In the genomic region with DNA sequence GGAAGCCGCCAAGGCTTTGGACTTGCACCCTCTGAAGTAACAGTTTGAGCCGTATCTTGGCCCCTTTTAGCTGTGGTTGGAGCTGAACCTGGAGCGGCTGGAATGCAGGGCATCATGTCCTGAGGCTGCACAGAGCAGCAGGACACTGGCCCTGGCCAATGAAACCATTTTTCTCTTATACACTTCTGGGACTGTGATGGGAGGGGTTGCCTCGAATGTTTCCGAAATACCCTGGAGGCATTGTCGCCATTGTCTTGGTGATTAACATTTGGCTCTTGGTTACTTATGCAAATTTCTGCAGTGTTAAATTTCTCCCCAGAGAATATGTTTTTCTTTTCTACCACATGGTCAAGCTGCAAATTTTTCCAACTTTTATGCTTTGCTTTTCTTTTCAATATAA, we compare ENCODE assay signal across 14 cellular contexts.
A peak's percentile ranks its signal among the peaks of the same experiment; 100 is the strongest.
DNase-seq lines count a peak whose midpoint lies in the region; ATAC-seq and TF ChIP-seq lines count a peak whose summit lies in the region.
"Had no signal": no experiment of that assay in that cellular context is flagged by ENCODE, and none has a peak within 500 bp of the region (broad histone marks: within the 10 kb centered on the region; RNA-seq: fewer than 3 reads in every experiment).

No MANE protein-coding gene starts in this region.

- H3K9me3 ChIP-seq in HAP-1 (no peaks in the 10 kb centered on the region), trophoblast cell (ENCODE audit: insufficient read depth, low read depth, low read length) (no peaks in the 10 kb centered on the region), neural progenitor cell (ENCODE audit: low read depth) (no peaks in the 10 kb centered on the region)

- peaks cover 5% of the 10 kb centered on the region for H3K9me3 Mint-ChIP-seq in neural progenitor cell
- H3K9me3 Mint-ChIP-seq in activated T-helper 2 cell treated with anti-CD3 and anti-CD28 coated beads, Interferon-gamma antibody, Interleukin-2, Interleukin-4, amounts not matched to agents 10 μg/mL and 5 μg/mL and 100 μg/mL, durations not matched to agents 14 hours and 24 hours and 36 hours: peaks cover 10% of the 10 kb centered on the region

- H3K27ac Mint-ChIP-seq in neural progenitor cell: no peak overlapping the region
- no peak overlapping the region for H3K27ac Mint-ChIP-seq in activated T-helper 2 cell treated with anti-CD3 and anti-CD28 coated beads, Interferon-gamma antibody, Interleukin-2, Interleukin-4, amounts not matched to agents 10 μg/mL and 5 μg/mL and 100 μg/mL, durations not matched to agents 14 hours and 24 hours and 36 hours
- H3K27ac Mint-ChIP-seq: CD4-positive, alpha-beta memory T cell had no signal

- H4K91ac ChIP-seq in trophoblast cell (ENCODE audit: low read depth, low read length): no peak overlapping the region

- H3K27me3 Mint-ChIP-seq in neural progenitor cell (ENCODE audit: insufficient read depth, low read depth): no peaks in the 10 kb centered on the region
- H3K27me3 Mint-ChIP-seq in activated T-helper 2 cell treated with anti-CD3 and anti-CD28 coated beads, Interferon-gamma antibody, Interleukin-2, Interleukin-4, amounts not matched to agents 10 μg/mL and 5 μg/mL and 100 μg/mL, durations not matched to agents 14 hours and 24 hours and 36 hours (ENCODE audit: low read depth): no peaks in the 10 kb centered on the region
- H3K27me3 Mint-ChIP-seq: CD4-positive, alpha-beta memory T cell had no signal

- H2BK120ac ChIP-seq in trophoblast cell (ENCODE audit: insufficient read depth, low read length, poor library complexity): no peak overlapping the region

- intact Hi-C loops in activated T-helper 2 cell treated with anti-CD3 and anti-CD28 coated beads, Interferon-gamma antibody, Interleukin-2, Interleukin-4, amounts not matched to agents 10 μg/mL and 5 μg/mL and 100 μg/mL, durations not matched to agents 14 hours and 24 hours and 36 hours (cut with micrococcal nuclease): no loop called here

- H3K9ac ChIP-seq in trophoblast cell (ENCODE audit: low read length) (no peak overlapping the region), neural progenitor cell (no peak overlapping the region)

- no peak overlapping the region for H3K4ac ChIP-seq in trophoblast cell (ENCODE audit: low read depth, low read length)

- no peak overlapping the region for H3K4me3 Mint-ChIP-seq in neural progenitor cell
- no peak overlapping the region for H3K4me3 Mint-ChIP-seq in activated T-helper 2 cell treated with anti-CD3 and anti-CD28 coated beads, Interferon-gamma antibody, Interleukin-2, Interleukin-4, amounts not matched to agents 10 μg/mL and 5 μg/mL and 100 μg/mL, durations not matched to agents 14 hours and 24 hours and 36 hours (ENCODE audit: low read depth)
- H3K4me3 Mint-ChIP-seq: CD4-positive, alpha-beta memory T cell had no signal

- DNase-seq in HAP-1 (ENCODE audit: low spot score in 2 of 2): peak; percentile 73 to 85
- DNase-seq in M059J (ENCODE audit: low read depth): peak; percentile 29
- no peak for DNase-seq in trophoblast cell
- no peak for DNase-seq in neural progenitor cell (ENCODE audit: low spot score)
- DNase-seq in activated T-helper 2 cell treated with anti-CD3 and anti-CD28 coated beads, Interferon-gamma antibody, Interleukin-2, Interleukin-4, amounts not matched to agents 10 μg/mL and 5 μg/mL and 100 μg/mL, durations not matched to agents 14 hours and 24 hours and 36 hours (ENCODE audit: low spot score): no peak
- DNase-seq: C1 segment of cervical spinal cord; Calu3; CD4-positive, alpha-beta memory T cell; COR-L47; DMS53; DMS79 treated with DMSO at 0.1 percent for 48 hours; H7 had no signal

- H2BK12ac ChIP-seq in trophoblast cell (ENCODE audit: low read length): no peak overlapping the region

- no peak overlapping the region for H4K8ac ChIP-seq in trophoblast cell (ENCODE audit: low read depth, low read length)

- no peaks in the 10 kb centered on the region for H3K36me3 ChIP-seq in HAP-1 (replicated peaks)
- H3K36me3 ChIP-seq in trophoblast cell (ENCODE audit: control insufficient read depth in 1 of 2, insufficient read depth in 2 of 2, low read length in 2 of 2): no peaks in the 10 kb centered on the region
- no peaks in the 10 kb centered on the region for H3K36me3 ChIP-seq in neural progenitor cell

- no peak overlapping the region for H2AK5ac ChIP-seq in trophoblast cell (ENCODE audit: low read length)

- no peak overlapping the region for H3K23ac ChIP-seq in trophoblast cell (ENCODE audit: low read length)

- no peaks in the 10 kb centered on the region for H3F3A ChIP-seq in neural progenitor cell (ENCODE audit: low read depth)

- no CpG with 5 or more reads among the region's 6 CpGs for WGBS in trophoblast cell (ENCODE audit: extremely low coverage, insufficient coverage, insufficient read length)

- no peaks in the 10 kb centered on the region for H3K79me2 ChIP-seq in trophoblast cell (ENCODE audit: control insufficient read depth, insufficient read depth, low read length, poor library complexity)
- H3K79me2 ChIP-seq in neural progenitor cell (ENCODE audit: low read depth): no peaks in the 10 kb centered on the region

- no peak overlapping the region for H3K18ac ChIP-seq in trophoblast cell (ENCODE audit: low read length)

- no peaks in the 10 kb centered on the region for H3K79me1 ChIP-seq in trophoblast cell (ENCODE audit: low read length)

- H2BK5ac ChIP-seq in trophoblast cell (ENCODE audit: low read depth, low read length, poor library complexity): no peak overlapping the region

- no peak for ATAC-seq in GM19328 (IDR thresholded peaks at IDR 0.05; ENCODE audit: unreplicated experiment)
- ATAC-seq: HCT116 had no signal

- H3K4me1 Mint-ChIP-seq in neural progenitor cell: peaks cover 7% of the 10 kb centered on the region
- no peaks in the 10 kb centered on the region for H3K4me1 Mint-ChIP-seq in activated T-helper 2 cell treated with anti-CD3 and anti-CD28 coated beads, Interferon-gamma antibody, Interleukin-2, Interleukin-4, amounts not matched to agents 10 μg/mL and 5 μg/mL and 100 μg/mL, durations not matched to agents 14 hours and 24 hours and 36 hours (ENCODE audit: low read depth)
- H3K4me1 Mint-ChIP-seq: CD4-positive, alpha-beta memory T cell had no signal

- H3K27ac ChIP-seq in trophoblast cell (ENCODE audit: low read depth, low read length) (no peak overlapping the region), neural progenitor cell (no peak overlapping the region)

- no peak overlapping the region for H3K4me3 ChIP-seq in HAP-1
- H3K4me3 ChIP-seq in trophoblast cell (ENCODE audit: low read depth, low read length): no peak overlapping the region
- H3K4me3 ChIP-seq in neural progenitor cell: no peak overlapping the region

- no peaks in the 10 kb centered on the region for H3K36me3 Mint-ChIP-seq in neural progenitor cell
- no peaks in the 10 kb centered on the region for H3K36me3 Mint-ChIP-seq in activated T-helper 2 cell treated with anti-CD3 and anti-CD28 coated beads, Interferon-gamma antibody, Interleukin-2, Interleukin-4, amounts not matched to agents 10 μg/mL and 5 μg/mL and 100 μg/mL, durations not matched to agents 14 hours and 24 hours and 36 hours (ENCODE audit: low read depth)
- H3K36me3 Mint-ChIP-seq: CD4-positive, alpha-beta memory T cell had no signal

- H2AFZ ChIP-seq in trophoblast cell (ENCODE audit: insufficient read depth, low read length, poor library complexity): no peak overlapping the region
- H2AFZ ChIP-seq in neural progenitor cell (replicated peaks): no peak overlapping the region

- H4K20me1 ChIP-seq in neural progenitor cell (ENCODE audit: low read depth): no peaks in the 10 kb centered on the region

- in situ Hi-C loops in HAP-1 (cut with MboI; ENCODE audit: low sequenced_read_pairs): no loop called here

- peak overlapping the region; percentile 30 for H4K12ac ChIP-seq in trophoblast cell (ENCODE audit: low read depth, low read length)

- H3K14ac ChIP-seq in trophoblast cell (ENCODE audit: low read length): no peak overlapping the region

- H3K27me3 ChIP-seq in HAP-1 (ENCODE audit: low read depth): no peaks in the 10 kb centered on the region
- no peaks in the 10 kb centered on the region for H3K27me3 ChIP-seq in trophoblast cell (ENCODE audit: insufficient read depth, low read length)
- no peaks in the 10 kb centered on the region for H3K27me3 ChIP-seq in neural progenitor cell

- H3K4me1 ChIP-seq in HAP-1 (peaks cover 18% of the 10 kb centered on the region), trophoblast cell (ENCODE audit: control insufficient read depth in 1 of 2, insufficient read depth in 2 of 2, low read length in 2 of 2) (peaks cover 0 to 2% of the 10 kb centered on the region in 2 experiments), neural progenitor cell (no peaks in the 10 kb centered on the region)

- TF ChIP-seq CTCF in neural progenitor cell (IDR thresholded peaks at IDR 0.05): no peak

- H3K4me2 ChIP-seq in trophoblast cell (ENCODE audit: low read length) (no peak overlapping the region), neural progenitor cell (no peak overlapping the region)

Comparison
In these comparisons a context has a peak if more than half of its experiments do, and no peak if none do; other contexts are left out.
1. DNase-seq: peak in HAP-1 (2 of 2) and M059J (single experiment); none in trophoblast cell (0 of 2), neural progenitor cell (single experiment) and activated T-helper 2 cell treated with anti-CD3 and anti-CD28 coated beads, Interferon-gamma antibody, Interleukin-2, Interleukin-4, amounts not matched to agents 10 μg/mL and 5 μg/mL and 100 μg/mL, durations not matched to agents 14 hours and 24 hours and 36 hours (single experiment).